Comparison of ENCODE assay signal across 7 cellular contexts in the genomic region with DNA sequence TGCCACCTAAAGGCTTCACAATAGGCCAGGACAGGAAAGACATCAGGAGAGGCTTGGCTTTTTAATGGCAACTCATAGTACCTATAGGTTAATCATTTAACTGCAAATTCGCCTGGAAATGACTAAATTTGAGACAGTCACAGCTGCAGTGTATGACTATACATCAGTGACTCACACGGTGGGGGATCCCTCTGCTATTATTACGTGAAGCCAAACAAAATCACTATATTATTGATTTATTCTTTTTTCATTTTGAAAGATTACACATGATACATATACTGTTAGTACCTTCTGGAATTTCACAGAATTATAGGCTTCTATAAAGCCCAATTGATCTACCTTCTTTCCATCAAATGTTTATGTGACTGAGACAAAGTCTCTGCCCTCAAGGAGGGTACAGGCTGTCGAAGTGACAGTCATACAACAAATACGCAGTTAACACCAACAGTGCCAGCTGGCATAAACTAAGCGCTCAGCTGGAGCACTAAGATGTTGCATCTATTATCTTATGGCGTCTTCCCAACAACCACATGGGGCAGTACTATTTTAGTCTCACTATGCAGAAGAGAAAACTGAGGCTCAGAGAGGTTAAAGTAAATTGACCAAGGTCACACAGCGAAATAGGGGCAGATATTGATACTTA.
A peak's percentile ranks its signal among the peaks of the same experiment; 100 is the strongest.
DNase-seq lines count a peak whose midpoint lies in the region; ATAC-seq and TF ChIP-seq lines count a peak whose summit lies in the region.

No MANE protein-coding gene starts in this region.

- H3K4me1 Mint-ChIP-seq in mesothelial cell of epicardium (peaks cover 36% of the 10 kb centered on the region), HFFc6 (ENCODE audit: low read depth) (peaks cover 5% of the 10 kb centered on the region; the same call in 1 of the 2 replicates)

- no peak overlapping the region for H3K4me3 Mint-ChIP-seq in mesothelial cell of epicardium
- no peak overlapping the region for H3K4me3 Mint-ChIP-seq in HFFc6

- TF ChIP-seq CTCF in mesothelial cell of epicardium (IDR thresholded peaks at IDR 0.05; ENCODE audit: unreplicated experiment) = no peak
- no peak for TF ChIP-seq CTCF in HFFc6 (IDR thresholded peaks at IDR 0.05)

- H3K9me3 Mint-ChIP-seq in mesothelial cell of epicardium = no peaks in the 10 kb centered on the region
- H3K9me3 Mint-ChIP-seq in HFFc6 = no peaks in the 10 kb centered on the region

- H3K27ac Mint-ChIP-seq in mesothelial cell of epicardium = peak overlapping the region; percentile 96
- no peak overlapping the region for H3K27ac Mint-ChIP-seq in HFFc6

- H3K27me3 Mint-ChIP-seq in mesothelial cell of epicardium (ENCODE audit: low read depth) = no peaks in the 10 kb centered on the region
- peaks cover 16% of the 10 kb centered on the region for H3K27me3 Mint-ChIP-seq in HFFc6 (ENCODE audit: insufficient read depth)

- DNase-seq in activated CD4-positive, alpha-beta T cell treated with anti-CD3 and anti-CD28 coated beads for 4 hours = peak; percentile 27 to 34
- no peak for DNase-seq in mesothelial cell of epicardium (ENCODE audit: low spot score in 2 of 2, unreplicated experiment in 2 of 2)
- DNase-seq in EL = no peak
- DNase-seq in HFFc6 = no peak
- no peak for DNase-seq in SKM-1 treated with dmso at 0.1 percent for 144 hours (lab: John Stamatoyannopoulos, UW; ENCODE audit: unreplicated experiment)

- H3K36me3 Mint-ChIP-seq in mesothelial cell of epicardium = peaks cover 15% of the 10 kb centered on the region
- no peaks in the 10 kb centered on the region for H3K36me3 Mint-ChIP-seq in HFFc6 (ENCODE audit: low read depth)

- ATAC-seq in GM19025 (IDR thresholded peaks at IDR 0.05; ENCODE audit: low read depth, unreplicated experiment) = peak; percentile 82
- ATAC-seq in HG02840 (IDR thresholded peaks at IDR 0.05; ENCODE audit: low FRiP score, unreplicated experiment) = peak; percentile 95

Comparison
In these comparisons a context has a peak if more than half of its experiments do, and no peak if none do; other contexts are left out.
1. DNase-seq: peak in activated CD4-positive, alpha-beta T cell treated with anti-CD3 and anti-CD28 coated beads for 4 hours (2 of 2); none in mesothelial cell of epicardium (0 of 2), EL (single experiment), HFFc6 (single experiment) and SKM-1 treated with dmso at 0.1 percent for 144 hours (single experiment).